In genomic region chr2:236730393-236730792, GRCh38 we compare ENCODE assay signal across 23 cellular contexts.
DNase-seq lines count a peak whose midpoint lies in the region; ATAC-seq, FAIRE-seq and TF ChIP-seq lines count a peak whose summit lies in the region.
"Had no signal": no experiment of that assay in that cellular context is flagged by ENCODE, and none has a peak within 500 bp of the region (broad histone marks: within the 10 kb centered on the region; RNA-seq: fewer than 3 reads in every experiment).

No MANE protein-coding gene starts in this region.

- no peak overlapping the region for H3K23ac ChIP-seq in trophoblast cell (ENCODE audit: low read length)

- peaks cover 10 to 32% (median 29%) of the 10 kb centered on the region in 9 donors for H3K4me1 ChIP-seq in heart right ventricle
- peaks cover 9% of the 10 kb centered on the region for H3K4me1 ChIP-seq in right cardiac atrium (ENCODE audit: control insufficient read depth, insufficient read depth, low read length)
- peaks cover 4 to 5% of the 10 kb centered on the region in 2 donors for H3K4me1 ChIP-seq in kidney (ENCODE audit: control insufficient read depth in 1 of 2, insufficient read depth in 1 of 2, low read depth in 1 of 2, low read length in 2 of 2)
- H3K4me1 ChIP-seq in trophoblast cell (ENCODE audit: control insufficient read depth in 1 of 2, insufficient read depth in 2 of 2, low read length in 2 of 2) = peaks cover 33 to 35% of the 10 kb centered on the region in 2 experiments
- H3K4me1 ChIP-seq: SJSA1 had no signal

- TF ChIP-seq CTCF in heart right ventricle (IDR thresholded peaks at IDR 0.05) (no peak), kidney (IDR thresholded peaks at IDR 0.05; ENCODE audit: borderline replicate concordance, extremely low read depth, insufficient read depth) (no peak)

- H4K8ac ChIP-seq in trophoblast cell (ENCODE audit: low read depth, low read length) = peak overlapping the region; percentile 68

- H2AFZ ChIP-seq in trophoblast cell (ENCODE audit: insufficient read depth, low read length, poor library complexity) = peak overlapping the region; percentile 20

- POLR2A ChIA-PET in activated CD8-positive, alpha-beta T cell treated with anti-CD3 and anti-CD28 coated beads, Interleukin-2, amount 10 ng/mL, durations not matched to agents 7 days and 5 days (lab: Charles Lee) = interaction anchor here (0.8 kb wide), 1 partner anchor 11 kb away, joined by 4 read pairs; no protein-coding TSS in a partner anchor

- DNase-seq in heart right ventricle (peak; percentile 30 to 43), right cardiac atrium (no peak), kidney (no peak), trophoblast cell (peak; percentile 76 to 80)
- no peak for DNase-seq in activated effector memory CD4-positive, alpha-beta T cell treated with Interleukin-2 at 50 U/mL for 16 hours
- DNase-seq in T-helper 2 cell treated with Interferon-gamma antibody and Interleukin-4, amounts not matched to agents 5 μg/mL and 100 μg/mL, for 36 hours (ENCODE audit: low spot score) = no peak
- DNase-seq in activated CD8-positive, alpha-beta T cell treated with anti-CD3 and anti-CD28 coated beads, Interleukin-2, amount 10 ng/mL, durations not matched to agents 7 days and 5 days = no peak
- DNase-seq: DMS53; GF-D8; NCI-H1105; NCI-H146; NCI-H2029; NCI-H345; NCI-H524; NCI-H774; NK-92 treated with Interleukin-12 subunit alpha and Interleukin-12 subunit beta, amount 100 ng/mL, for 24 hours had no signal

- ATAC-seq in heart right ventricle = peak in 7 of 8 donors; percentile 47 to 71 (median 62)
- no peak for ATAC-seq in right cardiac atrium
- ATAC-seq in activated CD8-positive, alpha-beta T cell treated with anti-CD3 and anti-CD28 coated beads, Interleukin-2, amount 10 ng/mL, durations not matched to agents 7 days and 5 days = no peak

- peak overlapping the region; percentile 89 for H2BK12ac ChIP-seq in trophoblast cell (ENCODE audit: low read length)

- H3K9me3 Mint-ChIP-seq in T-helper 2 cell treated with Interferon-gamma antibody and Interleukin-4, amounts not matched to agents 5 μg/mL and 100 μg/mL, for 36 hours = no peaks in the 10 kb centered on the region
- H3K9me3 Mint-ChIP-seq in activated CD8-positive, alpha-beta T cell treated with anti-CD3 and anti-CD28 coated beads, Interleukin-2, amount 10 ng/mL, durations not matched to agents 7 days and 5 days (ENCODE audit: insufficient read depth) = no peaks in the 10 kb centered on the region
- H3K9me3 Mint-ChIP-seq: IgD-negative memory B cell had no signal

- H4K91ac ChIP-seq in trophoblast cell (ENCODE audit: low read depth, low read length) = peak overlapping the region; percentile 92

- intact Hi-C loops in heart right ventricle (cut with DNase I) (loop anchor here in 2 of 10 donors (10.0 kb wide), 1 partner anchor 156 kb away; no protein-coding TSS in a partner anchor), right cardiac atrium (cut with DNase I) (no loop called here), kidney (cut with DNase I) (no loop called here)

- H3K9ac ChIP-seq in kidney (ENCODE audit: low read length in 2 of 2) (no peak overlapping the region), trophoblast cell (ENCODE audit: low read length) (no peak overlapping the region)

- H2BK5ac ChIP-seq in trophoblast cell (ENCODE audit: low read depth, low read length, poor library complexity) = peak overlapping the region; percentile 95

- H3K27ac Mint-ChIP-seq in T-helper 2 cell treated with Interferon-gamma antibody and Interleukin-4, amounts not matched to agents 5 μg/mL and 100 μg/mL, for 36 hours = no peak overlapping the region
- H3K27ac Mint-ChIP-seq in activated CD8-positive, alpha-beta T cell treated with anti-CD3 and anti-CD28 coated beads, Interleukin-2, amount 10 ng/mL, durations not matched to agents 7 days and 5 days = no peak overlapping the region

- H3K27me3 Mint-ChIP-seq in T-helper 2 cell treated with Interferon-gamma antibody and Interleukin-4, amounts not matched to agents 5 μg/mL and 100 μg/mL, for 36 hours (ENCODE audit: low read depth) = no peaks in the 10 kb centered on the region
- H3K27me3 Mint-ChIP-seq in activated CD8-positive, alpha-beta T cell treated with anti-CD3 and anti-CD28 coated beads, Interleukin-2, amount 10 ng/mL, durations not matched to agents 7 days and 5 days (ENCODE audit: low read depth) = no peaks in the 10 kb centered on the region

- H3K27me3 ChIP-seq in heart right ventricle (peaks cover 0 to 6% (median 0%) of the 10 kb centered on the region in 7 donors), right cardiac atrium (ENCODE audit: control insufficient read depth, insufficient read depth) (no peaks in the 10 kb centered on the region), trophoblast cell (ENCODE audit: insufficient read depth, low read length) (no peaks in the 10 kb centered on the region)
- H3K27me3 ChIP-seq: SJSA1 had no signal

- H3K36me3 ChIP-seq in heart right ventricle = no peaks in the 10 kb centered on the region
- no peaks in the 10 kb centered on the region for H3K36me3 ChIP-seq in kidney (ENCODE audit: control insufficient read depth in 1 of 2, insufficient read depth in 2 of 2, low read length in 2 of 2)
- no peaks in the 10 kb centered on the region for H3K36me3 ChIP-seq in trophoblast cell (ENCODE audit: control insufficient read depth in 1 of 2, insufficient read depth in 2 of 2, low read length in 2 of 2)
- H3K36me3 ChIP-seq: SJSA1 had no signal

- CTCF ChIA-PET in activated CD8-positive, alpha-beta T cell treated with anti-CD3 and anti-CD28 coated beads, Interleukin-2, amount 10 ng/mL, durations not matched to agents 7 days and 5 days (lab: Charles Lee) = no interaction called here

- peak overlapping the region; percentile 32 for H4K12ac ChIP-seq in trophoblast cell (ENCODE audit: low read depth, low read length)

- no peaks in the 10 kb centered on the region for H3K9me3 ChIP-seq in heart right ventricle
- H3K9me3 ChIP-seq in right cardiac atrium (ENCODE audit: control insufficient read depth, low read length) = no peaks in the 10 kb centered on the region
- no peaks in the 10 kb centered on the region for H3K9me3 ChIP-seq in kidney (ENCODE audit: control insufficient read depth in 1 of 2, low read length in 2 of 2)
- peaks cover 2% of the 10 kb centered on the region for H3K9me3 ChIP-seq in trophoblast cell (ENCODE audit: insufficient read depth, low read depth, low read length)
- H3K9me3 ChIP-seq: SJSA1 had no signal

- no peak for FAIRE-seq in kidney (lab: Jason Lieb, UNC)
- FAIRE-seq: A204.1, D721Med, GM19239, H1 had no signal

- peaks cover 45% of the 10 kb centered on the region for H3K79me1 ChIP-seq in trophoblast cell (ENCODE audit: low read length)

- peak overlapping the region; percentile 75 for H3K14ac ChIP-seq in trophoblast cell (ENCODE audit: low read length)

- peak overlapping the region; percentile 73 for H3K18ac ChIP-seq in trophoblast cell (ENCODE audit: low read length)

- H3K4me3 ChIP-seq in heart right ventricle (no peak overlapping the region), right cardiac atrium (ENCODE audit: low read length) (no peak overlapping the region), kidney (ENCODE audit: low read length in 2 of 2) (no peak overlapping the region), trophoblast cell (ENCODE audit: low read depth, low read length) (no peak overlapping the region)
- H3K4me3 ChIP-seq: SJSA1 had no signal

- peak overlapping the region; percentile 8 for H3K4me2 ChIP-seq in trophoblast cell (ENCODE audit: low read length)

- peak overlapping the region; percentile 91 for H2AK5ac ChIP-seq in trophoblast cell (ENCODE audit: low read length)

- peaks cover 6% of the 10 kb centered on the region for H3K79me2 ChIP-seq in trophoblast cell (ENCODE audit: control insufficient read depth, insufficient read depth, low read length, poor library complexity)

- 54 to 67% methylated on average over 10 of the region's 10 CpGs for WGBS in heart right ventricle, 2 donors
- whole genome bisulfite sequencing in right cardiac atrium = 84% methylated on average over 10 of the region's 10 CpGs
- no CpG with 5 or more reads among the region's 10 CpGs for WGBS in trophoblast cell (ENCODE audit: extremely low coverage, insufficient coverage, insufficient read length)

- H3K4me3 Mint-ChIP-seq in T-helper 2 cell treated with Interferon-gamma antibody and Interleukin-4, amounts not matched to agents 5 μg/mL and 100 μg/mL, for 36 hours = no peak overlapping the region
- H3K4me3 Mint-ChIP-seq in activated CD8-positive, alpha-beta T cell treated with anti-CD3 and anti-CD28 coated beads, Interleukin-2, amount 10 ng/mL, durations not matched to agents 7 days and 5 days = no peak overlapping the region
- H3K4me3 Mint-ChIP-seq: IgD-negative memory B cell had no signal

- no peaks in the 10 kb centered on the region for H3K4me1 Mint-ChIP-seq in T-helper 2 cell treated with Interferon-gamma antibody and Interleukin-4, amounts not matched to agents 5 μg/mL and 100 μg/mL, for 36 hours (ENCODE audit: low read depth)
- no peaks in the 10 kb centered on the region for H3K4me1 Mint-ChIP-seq in activated CD8-positive, alpha-beta T cell treated with anti-CD3 and anti-CD28 coated beads, Interleukin-2, amount 10 ng/mL, durations not matched to agents 7 days and 5 days (ENCODE audit: low read depth)
- H3K4me1 Mint-ChIP-seq: IgD-negative memory B cell had no signal

- H2BK120ac ChIP-seq in trophoblast cell (ENCODE audit: insufficient read depth, low read length, poor library complexity) = peak overlapping the region; percentile 97

- H3K36me3 Mint-ChIP-seq in T-helper 2 cell treated with Interferon-gamma antibody and Interleukin-4, amounts not matched to agents 5 μg/mL and 100 μg/mL, for 36 hours (ENCODE audit: low read depth) = no peaks in the 10 kb centered on the region
- H3K36me3 Mint-ChIP-seq in activated CD8-positive, alpha-beta T cell treated with anti-CD3 and anti-CD28 coated beads, Interleukin-2, amount 10 ng/mL, durations not matched to agents 7 days and 5 days (ENCODE audit: low read depth) = no peaks in the 10 kb centered on the region
- H3K36me3 Mint-ChIP-seq: IgD-negative memory B cell had no signal

- peak overlapping the region; percentile 53 for H3K4ac ChIP-seq in trophoblast cell (ENCODE audit: low read depth, low read length)

- H3K27ac ChIP-seq in heart right ventricle = peak overlapping the region in 6 of 10 donors; percentile 18 to 86 (median 48)
- H3K27ac ChIP-seq in right cardiac atrium (ENCODE audit: low read length) = no peak overlapping the region
- peak overlapping the region; percentile 26 to 61 for H3K27ac ChIP-seq in kidney (ENCODE audit: low read depth in 2 of 2, low read length in 2 of 2)
- H3K27ac ChIP-seq in trophoblast cell (ENCODE audit: low read depth, low read length) = peak overlapping the region; percentile 74
- H3K27ac ChIP-seq: C4-2B, SJSA1 had no signal

Comparison
In these comparisons a context has a peak if more than half of its experiments do, and no peak if none do; other contexts are left out.
1. ATAC-seq: peak in heart right ventricle (7 of 8); none in right cardiac atrium (0 of 2) and activated CD8-positive, alpha-beta T cell treated with anti-CD3 and anti-CD28 coated beads, Interleukin-2, amount 10 ng/mL, durations not matched to agents 7 days and 5 days (single experiment).
2. DNase-seq: peak in heart right ventricle (2 of 2) and trophoblast cell (2 of 2); none in right cardiac atrium (0 of 3), kidney (single experiment), activated effector memory CD4-positive, alpha-beta T cell treated with Interleukin-2 at 50 U/mL for 16 hours (single experiment), T-helper 2 cell treated with Interferon-gamma antibody and Interleukin-4, amounts not matched to agents 5 μg/mL and 100 μg/mL, for 36 hours (single experiment) and activated CD8-positive, alpha-beta T cell treated with anti-CD3 and anti-CD28 coated beads, Interleukin-2, amount 10 ng/mL, durations not matched to agents 7 days and 5 days (single experiment).